In genomic region chr16:86665319-86665675, GRCh38 we compare ENCODE assay signal across 11 cellular contexts.
DNase-seq lines count a peak whose midpoint lies in the region; ATAC-seq, FAIRE-seq and TF ChIP-seq lines count a peak whose summit lies in the region.
"Had no signal": no experiment of that assay in that cellular context is flagged by ENCODE, and none has a peak within 500 bp of the region (broad histone marks: within the 10 kb centered on the region; RNA-seq: fewer than 3 reads in every experiment).

No MANE protein-coding gene starts in this region.

- no peaks in the 10 kb centered on the region for H3K79me2 ChIP-seq in fibroblast of lung (ENCODE audit: control insufficient read depth, insufficient read depth, low read length)

- WGBS in A549 (ENCODE audit: missing lambda C conversion rate), result 5% methylated on average over 2 of the region's 2 CpGs
- WGBS in endodermal cell (ENCODE audit: insufficient coverage in 1 of 2, insufficient read length in 1 of 2), 2 experiments, result 70 to 72% methylated on average over 2 of the region's 2 CpGs

- TF ChIP-seq EP300 in A549 (IDR thresholded peaks at IDR 0.05), result no peak

- no peaks in the 10 kb centered on the region for H3K9me3 Mint-ChIP-seq in endodermal cell
- H3K9me3 Mint-ChIP-seq: dendritic cell treated with granulocyte-macrophage colony-stimulating factor and Interleukin-4, amounts not matched to agents 40 ng/mL and 50 ng/mL, for 4 days had no signal

- H3K27me3 ChIP-seq in MG63, result no peaks in the 10 kb centered on the region
- no peaks in the 10 kb centered on the region for H3K27me3 ChIP-seq in fibroblast of lung (ENCODE audit: control insufficient read depth, insufficient read depth, low read length)
- peaks cover 14% of the 10 kb centered on the region for H3K27me3 ChIP-seq in endodermal cell (ENCODE audit: control insufficient read depth, insufficient read depth, low read length, poor library complexity, severe bottlenecking)
- H3K27me3 ChIP-seq: testis had no signal

- H3K36me3 Mint-ChIP-seq in endodermal cell (ENCODE audit: low read depth), result no peaks in the 10 kb centered on the region
- H3K36me3 Mint-ChIP-seq: IgD-negative memory B cell had no signal

- H3K27ac Mint-ChIP-seq in endodermal cell, result no peak overlapping the region
- H3K27ac Mint-ChIP-seq: dendritic cell treated with granulocyte-macrophage colony-stimulating factor and Interleukin-4, amounts not matched to agents 40 ng/mL and 50 ng/mL, for 4 days; IgD-negative memory B cell had no signal

- no peak for TF ChIP-seq RAD21 in A549 (conservative IDR thresholded peaks at IDR 0.05 in 1 of 2, IDR thresholded peaks at IDR 0.05 in 1 of 2)

- no peak for TF ChIP-seq POLR2A in A549 (IDR thresholded peaks at IDR 0.05; ENCODE audit: low read length)

- H3K4me1 ChIP-seq in A549 (peaks cover 29% of the 10 kb centered on the region), fibroblast of lung (ENCODE audit: control insufficient read depth, extremely low read depth, insufficient read depth, low read length) (peaks cover 46% of the 10 kb centered on the region), endodermal cell (ENCODE audit: control insufficient read depth, insufficient read depth, low read length) (no peaks in the 10 kb centered on the region)

- peak in 1 of 2 experiments; percentile 81 for DNase-seq in A549 (ENCODE audit: low read depth in 1 of 2, low spot score in 1 of 2)
- DNase-seq in MG63, result peak; percentile 81
- peak; percentile 68 to 94 for DNase-seq in fibroblast of lung (ENCODE audit: low read depth in 2 of 2)
- DNase-seq in NCI-H1930 (lab: John Stamatoyannopoulos, UW), result no peak
- DNase-seq in endodermal cell, result no peak
- no peak for DNase-seq in G401 (ENCODE audit: low spot score)
- DNase-seq in activated effector memory CD4-positive, alpha-beta T cell treated with Interleukin-2 at 50 U/mL for 16 hours, result no peak
- DNase-seq: testis had no signal

- CTCF ChIA-PET in A549 (lab: Yijun Ruan, JAX), result interaction anchor here (0.6 to 2.5 kb wide), 8 partner anchors 12 to 397 kb away, joined by 3 to 9 read pairs (median 4); no protein-coding TSS in a partner anchor

- H3K9me3 ChIP-seq in A549, result peaks cover 7% of the 10 kb centered on the region; the same call in 2 of the 3 replicates
- H3K9me3 ChIP-seq in MG63, result peaks cover 30% of the 10 kb centered on the region
- H3K9me3 ChIP-seq in fibroblast of lung (ENCODE audit: control insufficient read depth, insufficient read depth, low read depth, low read length), result no peaks in the 10 kb centered on the region
- H3K9me3 ChIP-seq in endodermal cell (ENCODE audit: control insufficient read depth, low read length), result no peaks in the 10 kb centered on the region
- H3K9me3 ChIP-seq: testis had no signal

- H3K36me3 ChIP-seq in MG63, result no peaks in the 10 kb centered on the region
- H3K36me3 ChIP-seq in fibroblast of lung (ENCODE audit: control insufficient read depth, insufficient read depth, low read length), result no peaks in the 10 kb centered on the region
- no peaks in the 10 kb centered on the region for H3K36me3 ChIP-seq in endodermal cell (ENCODE audit: control insufficient read depth, insufficient read depth, low read length)

- no peak for TF ChIP-seq CTCF in A549 (IDR thresholded peaks at IDR 0.05)
- TF ChIP-seq CTCF in fibroblast of lung (conservative IDR thresholded peaks at IDR 0.05 in 1 of 2, IDR thresholded peaks at IDR 0.05 in 1 of 2; ENCODE audit: low read depth in 1 of 2, low read length in 2 of 2), result no peak
- TF ChIP-seq CTCF in endodermal cell (conservative IDR thresholded peaks at IDR 0.05), result no peak

- H3K4me3 ChIP-seq in A549 (peak overlapping the region; percentile 27; the same call in 2 of the 3 replicates), MG63 (no peak overlapping the region), fibroblast of lung (replicated peaks in 1 of 4; ENCODE audit: control extremely low read depth in 1 of 4, insufficient read depth in 1 of 4, low read depth in 3 of 4, low read length in 4 of 4) (no peak overlapping the region), endodermal cell (ENCODE audit: low read length) (no peak overlapping the region)
- H3K4me3 ChIP-seq: testis had no signal

- no peak overlapping the region for H2AFZ ChIP-seq in fibroblast of lung (ENCODE audit: low read length)

- ATAC-seq in A549, result peak; percentile 35 to 75; a peak in 5 of 6 replicates
- ATAC-seq in GM19397 (IDR thresholded peaks at IDR 0.05; ENCODE audit: unreplicated experiment), result peak; percentile 13

- peaks cover 2% of the 10 kb centered on the region for H3K27me3 Mint-ChIP-seq in endodermal cell (ENCODE audit: insufficient read depth)

- peak overlapping the region; percentile 76 for H3K4me2 ChIP-seq in A549
- H3K4me2 ChIP-seq in fibroblast of lung (ENCODE audit: extremely low read depth, insufficient read depth, low read length), result no peak overlapping the region

- no peak overlapping the region for H3K4me3 Mint-ChIP-seq in endodermal cell
- H3K4me3 Mint-ChIP-seq: dendritic cell treated with granulocyte-macrophage colony-stimulating factor and Interleukin-4, amounts not matched to agents 40 ng/mL and 50 ng/mL, for 4 days had no signal

- H3K9ac ChIP-seq in fibroblast of lung (ENCODE audit: insufficient read depth, low read length), result no peak overlapping the region
- H3K9ac ChIP-seq in endodermal cell (ENCODE audit: extremely low read depth, low read length, poor library complexity, severe bottlenecking), result no peak overlapping the region

- H3K4me1 Mint-ChIP-seq in endodermal cell, result peaks cover 7% of the 10 kb centered on the region

- FAIRE-seq in A549 (lab: Jason Lieb, UNC), result no peak

- in situ Hi-C loops in G401 (cut with HindIII; ENCODE audit: low sequenced_read_pairs), result no loop called here

- peak overlapping the region; percentile 90 to 95 for H3K27ac ChIP-seq in A549
- H3K27ac ChIP-seq in fibroblast of lung (ENCODE audit: insufficient read depth, low read length), result peak overlapping the region; percentile 90
- no peak overlapping the region for H3K27ac ChIP-seq in endodermal cell (ENCODE audit: low read depth, low read length)
- H3K27ac ChIP-seq: testis had no signal

- POLR2A ChIA-PET in A549 (lab: Yijun Ruan, JAX), result interaction anchor here (1.2 to 1.4 kb wide), 4 partner anchors 89 to 287 kb away, joined by 3 to 6 read pairs (median 4); no protein-coding TSS in a partner anchor

- no peaks in the 10 kb centered on the region for H4K20me1 ChIP-seq in fibroblast of lung (ENCODE audit: control insufficient read depth, extremely low read depth, insufficient read depth, low read length)

TF ChIP-seq in A549, 52 proteins besides CTCF, POLR2A, EP300 and RAD21:
- TF ChIP-seq NR3C1 (IDR thresholded peaks at IDR 0.05) (no peak), MAX (IDR thresholded peaks at IDR 0.05) (no peak), TP53 (CRISPR knock-in tag; IDR thresholded peaks at IDR 0.05) (no peak), HEYL (CRISPR knock-in tag; IDR thresholded peaks at IDR 0.05) (no peak), FOSL2 (IDR thresholded peaks at IDR 0.05) (no peak), FOSL2 (CRISPR knock-in tag; IDR thresholded peaks at IDR 0.05) (peak; percentile 60), HES2 (IDR thresholded peaks at IDR 0.05) (0 out of 2 replicates have a peak, but pooled peaks have one; percentile 25), RARB (CRISPR knock-in tag; IDR thresholded peaks at IDR 0.05) (no peak), BHLHE40 (IDR thresholded peaks at IDR 0.05; ENCODE audit: low read depth, low read length) (no peak)

Comparison
In these comparisons a context has a peak if more than half of its experiments do, and no peak if none do; other contexts are left out.
1. DNase-seq: peak in MG63 (single experiment) and fibroblast of lung (2 of 2); none in NCI-H1930 (0 of 2), endodermal cell (single experiment), G401 (single experiment) and activated effector memory CD4-positive, alpha-beta T cell treated with Interleukin-2 at 50 U/mL for 16 hours (single experiment).